Comparison of ENCODE assay signal across 1 cellular context in genomic region chr3:12955651-12956315, GRCh38.
A peak's percentile ranks its signal among the peaks of the same experiment; 100 is the strongest.
TF ChIP-seq lines count a peak whose summit lies in the region.

No MANE protein-coding gene starts in this region.

TF ChIP-seq in K562, 482 proteins besides CTCF, POLR2A, EP300 and RAD21 (continued from another document):
- TF ChIP-seq ZNF592 (IDR thresholded peaks at IDR 0.05), result 0 out of 2 replicates have a peak, but pooled peaks have one; percentile 28
- TF ChIP-seq PTBP1 (IDR thresholded peaks at IDR 0.05; ENCODE audit: low read depth, low read length), result no peak
- 0 out of 4 replicates have a peak, but pooled peaks of 1 of the 2 experiments have one; percentile 15 for TF ChIP-seq RCOR1 (IDR thresholded peaks at IDR 0.05; ENCODE audit: borderline replicate concordance in 1 of 2, low read depth in 2 of 2, low read length in 2 of 2)
- TF ChIP-seq HDGF (IDR thresholded peaks at IDR 0.05), result 0 out of 2 replicates have a peak, but pooled peaks have one; percentile 38
- TF ChIP-seq BCOR (IDR thresholded peaks at IDR 0.05), result peak; percentile 33; the same call in 1 of the 2 replicates
- TF ChIP-seq KDM1A (IDR thresholded peaks at IDR 0.05), result no peak
- no peak for TF ChIP-seq MYNN (IDR thresholded peaks at IDR 0.05)
- no peak for TF ChIP-seq MYNN (CRISPR knock-in tag; IDR thresholded peaks at IDR 0.05)
- no peak for TF ChIP-seq NELFE (IDR thresholded peaks at IDR 0.05; ENCODE audit: insufficient read depth, insufficient read length)
- no peak for TF ChIP-seq HINFP (tag; conservative IDR thresholded peaks at IDR 0.05; ENCODE audit: low read depth)
- TF ChIP-seq ILK (tag; IDR thresholded peaks at IDR 0.05; ENCODE audit: borderline replicate concordance, low read depth), result no peak
- peak; percentile 36 for TF ChIP-seq ZFP36 (IDR thresholded peaks at IDR 0.05; ENCODE audit: low read depth, low read length, partially characterized antibody)
